In genomic region chr9:110767559-110768063, GRCh38 we compare ENCODE assay signal across 16 cellular contexts.
A peak's percentile ranks its signal among the peaks of the same experiment; 100 is the strongest.
DNase-seq lines count a peak whose midpoint lies in the region; ATAC-seq, FAIRE-seq and TF ChIP-seq lines count a peak whose summit lies in the region.
"Had no signal": no experiment of that assay in that cellular context is flagged by ENCODE, and none has a peak within 500 bp of the region (broad histone marks: within the 10 kb centered on the region; RNA-seq: fewer than 3 reads in every experiment).

No MANE protein-coding gene starts in this region.

- peak; percentile 26; the same call in 2 of the 3 replicates for ATAC-seq in GM12878
- peak; percentile 99 for ATAC-seq in left ventricle myocardium superior
- ATAC-seq in HG02678 (IDR thresholded peaks at IDR 0.05; ENCODE audit: unreplicated experiment) = no peak
- ATAC-seq: HepG2; naive thymus-derived CD8-positive, alpha-beta T cell had no signal

- 59% methylated on average over 6 of the region's 6 CpGs for WGBS in GM12878 (ENCODE audit: insufficient coverage, insufficient replicate concordance, low lambda C conversion rate, missing lambda C conversion rate)

- no peak overlapping the region for H2AFZ ChIP-seq in GM12878 (ENCODE audit: control insufficient read depth, low read depth, low read length)

- SMC1A ChIA-PET in GM12878 (lab: Charles Lee; ENCODE audit: uncharacterized antibody, unreplicated experiment) = interaction anchor here (0.6 to 1.4 kb wide), 5 partner anchors 9 to 53 kb away, joined by 3 to 5 read pairs (median 3); no protein-coding TSS in a partner anchor

- H3K27me3 ChIP-seq in GM12878 (replicated peaks in 1 of 2; ENCODE audit: control insufficient read depth in 2 of 2, insufficient read depth in 2 of 2, low read length in 1 of 2) = no peaks in the 10 kb centered on the region

- no TSS peak for BruUV-seq in GM12878 (replicated peaks; lab: Mats Ljungman, UMichigan)

- no peaks in the 10 kb centered on the region for H3K36me3 ChIP-seq in GM12878 (ENCODE audit: control insufficient read depth in 2 of 2, insufficient read depth in 2 of 2, low read length in 1 of 2)

- intact Hi-C loops in GM12878 (cut with micrococcal nuclease; ENCODE audit: unreplicated experiment) (no loop called here), left ventricle myocardium superior (cut with micrococcal nuclease) (no loop called here)

- DNase-seq in EH (ENCODE audit: low read depth) (peak; percentile 36), GM12878 (ENCODE audit: low read depth, low spot score) (no peak), left ventricle myocardium superior (peak; percentile 76), skeletal muscle cell (ENCODE audit: low read depth) (peak; percentile 46), germinal center (ENCODE audit: low spot score) (no peak), HT-29 (ENCODE audit: low spot score) (no peak), OCI-M2 (lab: John Stamatoyannopoulos, UW; ENCODE audit: unreplicated experiment) (no peak)
- DNase-seq: activated CD4-positive, alpha-beta memory T cell treated with anti-CD3 and anti-CD28 coated beads for 36 hours; activated naive CD4-positive, alpha-beta T cell treated with anti-CD3 and anti-CD28 coated beads, Interleukin-2, amount 10 ng/mL, durations not matched to agents 7 days and 5 days; GF-D8; naive thymus-derived CD8-positive, alpha-beta T cell; NCI-H146; stimulated activated CD4-positive, alpha-beta T cell treated with anti-CD3 and anti-CD28 coated beads, Interleukin-2, amount 100 ng/mL, for 24 hours; stimulated activated naive CD4-positive, alpha-beta T cell treated with Interleukin-2 at 50 U/mL for 16 hours had no signal

- no peaks in the 10 kb centered on the region for H4K20me1 ChIP-seq in GM12878 (ENCODE audit: control insufficient read depth, insufficient read depth)

- CTCF ChIA-PET in GM12878 (lab: Yijun Ruan, JAX) = interaction anchor here (1.7 to 1.9 kb wide), 3 partner anchors 10 to 17 kb away, joined by 4 to 8 read pairs (median 6); no protein-coding TSS in a partner anchor

- H3K79me2 ChIP-seq in GM12878 (ENCODE audit: control insufficient read depth, insufficient read depth, low read length) = no peaks in the 10 kb centered on the region

- RAD21 ChIA-PET in GM12878 (lab: Charles Lee; ENCODE audit: unreplicated experiment) = no interaction called here

- in situ Hi-C loops in GM12878 (cut with MboI) = no loop called here

- no peaks in the 10 kb centered on the region; the same call in 2 of the 3 replicates for H3K9me3 ChIP-seq in GM12878 (replicated peaks; ENCODE audit: control insufficient read depth, insufficient read depth, low read length)

- TF ChIP-seq POLR2A in GM12878 (IDR thresholded peaks at IDR 0.05; ENCODE audit: low read depth, low read length) = no peak

- no peak for TF ChIP-seq CTCF in GM12878 (IDR thresholded peaks at IDR 0.05 in 2 of 3, conservative IDR thresholded peaks at IDR 0.05 in 1 of 3; ENCODE audit: control insufficient read depth in 2 of 3, extremely low read depth in 1 of 3, insufficient read depth in 1 of 3, low read depth in 3 of 3, low read length in 3 of 3)

- TF ChIP-seq EP300 in GM12878 (IDR thresholded peaks at IDR 0.05; ENCODE audit: borderline replicate concordance in 1 of 2, control insufficient read depth in 1 of 2, low read depth in 2 of 2, low read length in 2 of 2) = no peak

- no peak for TF ChIP-seq RAD21 in GM12878 (IDR thresholded peaks at IDR 0.05; ENCODE audit: insufficient read depth, low read depth, low read length)

- H3K4me3 ChIP-seq in GM12878 (no peak overlapping the region), skeletal muscle cell (ENCODE audit: low read depth, low read length) (no peak overlapping the region)

- H3K4me1 ChIP-seq in GM12878 (ENCODE audit: control insufficient read depth, insufficient read depth, low read length) = no peaks in the 10 kb centered on the region

- no peak overlapping the region for H3K27ac ChIP-seq in GM12878 (ENCODE audit: control insufficient read depth, insufficient read depth)

- no peak for FAIRE-seq in GM12878 (lab: Jason Lieb, UNC)
- FAIRE-seq: HepG2 had no signal

- H3K4me2 ChIP-seq in GM12878 (ENCODE audit: control insufficient read depth, insufficient read depth) = no peak overlapping the region

- no peak overlapping the region for H3K9ac ChIP-seq in GM12878 (ENCODE audit: control insufficient read depth, insufficient read depth, low read length)

- POLR2A ChIA-PET in GM12878 (lab: Charles Lee) = interaction anchor here (1.1 kb wide), 1 partner anchor 10 kb away, joined by 3 read pairs; no protein-coding TSS in a partner anchor

TF ChIP-seq in GM12878, 131 proteins besides CTCF, POLR2A, EP300 and RAD21 (continues in another document):
- TF ChIP-seq SIN3A (IDR thresholded peaks at IDR 0.05; ENCODE audit: low read depth, low read length) (no peak), GATAD2B (conservative IDR thresholded peaks at IDR 0.05; ENCODE audit: low read depth) (no peak), ZNF217 (IDR thresholded peaks at IDR 0.05) (no peak), RFX5 (IDR thresholded peaks at IDR 0.05; ENCODE audit: low read depth, low read length) (no peak), CBFB (IDR thresholded peaks at IDR 0.05; ENCODE audit: low read depth) (no peak), PAX5 (IDR thresholded peaks at IDR 0.05; ENCODE audit: borderline replicate concordance, low read depth, low read length) (no peak)
- TF ChIP-seq, protein P1, sequence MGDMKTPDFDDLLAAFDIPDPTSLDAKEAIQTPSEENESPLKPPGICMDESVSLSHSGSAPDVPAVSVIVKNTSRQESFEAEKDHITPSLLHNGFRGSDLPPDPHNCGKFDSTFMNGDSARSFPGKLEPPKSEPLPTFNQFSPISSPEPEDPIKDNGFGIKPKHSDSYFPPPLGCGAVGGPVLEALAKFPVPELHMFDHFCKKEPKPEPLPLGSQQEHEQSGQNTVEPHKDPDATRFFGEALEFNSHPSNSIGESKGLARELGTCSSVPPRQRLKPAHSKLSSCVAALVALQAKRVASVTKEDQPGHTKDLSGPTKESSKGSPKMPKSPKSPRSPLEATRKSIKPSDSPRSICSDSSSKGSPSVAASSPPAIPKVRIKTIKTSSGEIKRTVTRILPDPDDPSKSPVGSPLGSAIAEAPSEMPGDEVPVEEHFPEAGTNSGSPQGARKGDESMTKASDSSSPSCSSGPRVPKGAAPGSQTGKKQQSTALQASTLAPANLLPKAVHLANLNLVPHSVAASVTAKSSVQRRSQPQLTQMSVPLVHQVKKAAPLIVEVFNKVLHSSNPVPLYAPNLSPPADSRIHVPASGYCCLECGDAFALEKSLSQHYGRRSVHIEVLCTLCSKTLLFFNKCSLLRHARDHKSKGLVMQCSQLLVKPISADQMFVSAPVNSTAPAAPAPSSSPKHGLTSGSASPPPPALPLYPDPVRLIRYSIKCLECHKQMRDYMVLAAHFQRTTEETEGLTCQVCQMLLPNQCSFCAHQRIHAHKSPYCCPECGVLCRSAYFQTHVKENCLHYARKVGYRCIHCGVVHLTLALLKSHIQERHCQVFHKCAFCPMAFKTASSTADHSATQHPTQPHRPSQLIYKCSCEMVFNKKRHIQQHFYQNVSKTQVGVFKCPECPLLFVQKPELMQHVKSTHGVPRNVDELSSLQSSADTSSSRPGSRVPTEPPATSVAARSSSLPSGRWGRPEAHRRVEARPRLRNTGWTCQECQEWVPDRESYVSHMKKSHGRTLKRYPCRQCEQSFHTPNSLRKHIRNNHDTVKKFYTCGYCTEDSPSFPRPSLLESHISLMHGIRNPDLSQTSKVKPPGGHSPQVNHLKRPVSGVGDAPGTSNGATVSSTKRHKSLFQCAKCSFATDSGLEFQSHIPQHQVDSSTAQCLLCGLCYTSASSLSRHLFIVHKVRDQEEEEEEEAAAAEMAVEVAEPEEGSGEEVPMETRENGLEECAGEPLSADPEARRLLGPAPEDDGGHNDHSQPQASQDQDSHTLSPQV (IDR thresholded peaks at IDR 0.05) = no peak
- TF ChIP-seq, protein P2, sequence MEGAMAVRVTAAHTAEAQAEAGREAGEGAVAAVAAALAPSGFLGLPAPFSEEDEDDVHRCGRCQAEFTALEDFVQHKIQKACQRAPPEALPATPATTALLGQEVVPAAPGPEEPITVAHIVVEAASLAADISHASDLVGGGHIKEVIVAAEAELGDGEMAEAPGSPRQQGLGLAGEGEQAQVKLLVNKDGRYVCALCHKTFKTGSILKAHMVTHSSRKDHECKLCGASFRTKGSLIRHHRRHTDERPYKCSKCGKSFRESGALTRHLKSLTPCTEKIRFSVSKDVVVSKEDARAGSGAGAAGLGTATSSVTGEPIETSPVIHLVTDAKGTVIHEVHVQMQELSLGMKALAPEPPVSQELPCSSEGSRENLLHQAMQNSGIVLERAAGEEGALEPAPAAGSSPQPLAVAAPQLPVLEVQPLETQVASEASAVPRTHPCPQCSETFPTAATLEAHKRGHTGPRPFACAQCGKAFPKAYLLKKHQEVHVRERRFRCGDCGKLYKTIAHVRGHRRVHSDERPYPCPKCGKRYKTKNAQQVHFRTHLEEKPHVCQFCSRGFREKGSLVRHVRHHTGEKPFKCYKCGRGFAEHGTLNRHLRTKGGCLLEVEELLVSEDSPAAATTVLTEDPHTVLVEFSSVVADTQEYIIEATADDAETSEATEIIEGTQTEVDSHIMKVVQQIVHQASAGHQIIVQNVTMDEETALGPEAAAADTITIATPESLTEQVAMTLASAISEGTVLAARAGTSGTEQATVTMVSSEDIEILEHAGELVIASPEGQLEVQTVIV (IDR thresholded peaks at IDR 0.05; ENCODE audit: borderline replicate concordance, partially characterized antibody) = no peak
- TF ChIP-seq, protein P3, sequence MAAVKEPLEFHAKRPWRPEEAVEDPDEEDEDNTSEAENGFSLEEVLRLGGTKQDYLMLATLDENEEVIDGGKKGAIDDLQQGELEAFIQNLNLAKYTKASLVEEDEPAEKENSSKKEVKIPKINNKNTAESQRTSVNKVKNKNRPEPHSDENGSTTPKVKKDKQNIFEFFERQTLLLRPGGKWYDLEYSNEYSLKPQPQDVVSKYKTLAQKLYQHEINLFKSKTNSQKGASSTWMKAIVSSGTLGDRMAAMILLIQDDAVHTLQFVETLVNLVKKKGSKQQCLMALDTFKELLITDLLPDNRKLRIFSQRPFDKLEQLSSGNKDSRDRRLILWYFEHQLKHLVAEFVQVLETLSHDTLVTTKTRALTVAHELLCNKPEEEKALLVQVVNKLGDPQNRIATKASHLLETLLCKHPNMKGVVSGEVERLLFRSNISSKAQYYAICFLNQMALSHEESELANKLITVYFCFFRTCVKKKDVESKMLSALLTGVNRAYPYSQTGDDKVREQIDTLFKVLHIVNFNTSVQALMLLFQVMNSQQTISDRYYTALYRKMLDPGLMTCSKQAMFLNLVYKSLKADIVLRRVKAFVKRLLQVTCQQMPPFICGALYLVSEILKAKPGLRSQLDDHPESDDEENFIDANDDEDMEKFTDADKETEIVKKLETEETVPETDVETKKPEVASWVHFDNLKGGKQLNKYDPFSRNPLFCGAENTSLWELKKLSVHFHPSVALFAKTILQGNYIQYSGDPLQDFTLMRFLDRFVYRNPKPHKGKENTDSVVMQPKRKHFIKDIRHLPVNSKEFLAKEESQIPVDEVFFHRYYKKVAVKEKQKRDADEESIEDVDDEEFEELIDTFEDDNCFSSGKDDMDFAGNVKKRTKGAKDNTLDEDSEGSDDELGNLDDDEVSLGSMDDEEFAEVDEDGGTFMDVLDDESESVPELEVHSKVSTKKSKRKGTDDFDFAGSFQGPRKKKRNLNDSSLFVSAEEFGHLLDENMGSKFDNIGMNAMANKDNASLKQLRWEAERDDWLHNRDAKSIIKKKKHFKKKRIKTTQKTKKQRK (IDR thresholded peaks at IDR 0.05; ENCODE audit: low read depth, low read length) = no peak

Comparison
In these comparisons a context has a peak if more than half of its experiments do, and no peak if none do; other contexts are left out.
1. DNase-seq: peak in EH (single experiment), left ventricle myocardium superior (single experiment) and skeletal muscle cell (single experiment); none in GM12878 (single experiment), germinal center (single experiment), HT-29 (single experiment) and OCI-M2 (single experiment).